ENCODE assay signal across 8 cellular contexts in genomic region chr17:36947922-36948716, GRCh38. TPM values are rescaled to one million over a fixed set of nuclear protein-coding genes. Genes with fewer than 3 reads are reported as not detected.
A peak's percentile ranks its signal among the peaks of the same experiment; 100 is the strongest.
DNase-seq lines count a peak whose midpoint lies in the region; ATAC-seq and TF ChIP-seq lines count a peak whose summit lies in the region.

No MANE protein-coding gene starts in this region.

- 2 to 3% methylated on average over 26 of the region's 26 CpGs for WGBS in esophagus, 2 donors

- in situ Hi-C loops in ACHN (cut with HindIII; ENCODE audit: low pct_ligation_motif_present, low pct_unique_long_range_greater_than_20kb, low sequenced_read_pairs) = no loop called here

- H3K27me3 ChIP-seq in esophagus (ENCODE audit: control insufficient read depth in 1 of 2, insufficient read depth in 2 of 2, low read length in 2 of 2) = peaks cover 0 to 19% of the 10 kb centered on the region in 2 donors

- peak; percentile 53 for DNase-seq in ACHN
- no peak for DNase-seq in RWPE1 (ENCODE audit: low spot score)
- DNase-seq in omental fat pad (ENCODE audit: low spot score) = no peak
- no peak for DNase-seq in DMS114 treated with DMSO at 0.1 percent for 48 hours (lab: John Stamatoyannopoulos, UW; ENCODE audit: unreplicated experiment)

- H3K9me3 ChIP-seq in esophagus (ENCODE audit: control insufficient read depth in 2 of 2, insufficient read depth in 1 of 2, low read depth in 1 of 2, low read length in 1 of 2) = no peaks in the 10 kb centered on the region

- POLR2A ChIA-PET in RWPE1 (lab: Yijun Ruan, JAX; ENCODE audit: low non-redundant PET) = no interaction called here

- H3K27ac ChIP-seq in RWPE1 = peak overlapping the region; percentile 84
- peak overlapping the region; percentile 68 to 92 for H3K27ac ChIP-seq in esophagus (ENCODE audit: low read depth in 2 of 2, low read length in 1 of 2)

- peak overlapping the region; percentile 83 to 96 for H3K4me3 ChIP-seq in esophagus (ENCODE audit: low read depth in 1 of 2, low read length in 2 of 2)

- no peak for TF ChIP-seq CTCF in RWPE1 (conservative IDR thresholded peaks at IDR 0.05; ENCODE audit: low read depth)
- TF ChIP-seq CTCF in omental fat pad (IDR thresholded peaks at IDR 0.05) = no peak

- CTCF ChIA-PET in RWPE1 (lab: Yijun Ruan, JAX) = no interaction called here

- peak; percentile 2 for ATAC-seq in GM21723 (IDR thresholded peaks at IDR 0.05; ENCODE audit: unreplicated experiment)
- peak; percentile 53 for ATAC-seq in omental fat pad (ENCODE audit: low FRiP score)
- ATAC-seq in HG03039 (IDR thresholded peaks at IDR 0.05; ENCODE audit: unreplicated experiment) = no peak
- no peak for ATAC-seq in HG03139 (IDR thresholded peaks at IDR 0.05; ENCODE audit: unreplicated experiment)

- H3K36me3 ChIP-seq in esophagus (ENCODE audit: control insufficient read depth in 2 of 2, insufficient read depth in 2 of 2, low read length in 1 of 2) = peaks cover under 1 to 4% of the 10 kb centered on the region in 2 donors

- peaks cover 0 to 5% of the 10 kb centered on the region in 2 donors for H3K4me1 ChIP-seq in esophagus (ENCODE audit: control insufficient read depth in 2 of 2, insufficient read depth in 2 of 2, low read length in 1 of 2)

RNA-seq across cellular contexts. Expression of gene AATF, which starts 0.6 kb away (rescaled TPM):
- 10 to 100 TPM; 17.4 to 25.7 TPM for polyA plus RNA-seq in esophagus
- total RNA-seq in omental fat pad = 10 to 100 TPM; 26.4 to 54.8 (median 32.4) TPM

RNA-seq across cellular contexts. Expression of gene LHX1, which starts 10.8 kb away (rescaled TPM):
- polyA plus RNA-seq in esophagus = not detected
- total RNA-seq in omental fat pad = not detected

Comparison
In these comparisons a context has a peak if more than half of its experiments do, and no peak if none do; other contexts are left out.
1. ATAC-seq: peak in GM21723 (single experiment) and omental fat pad (single experiment); none in HG03039 (single experiment) and HG03139 (single experiment).